ENCODE assay signal across 9 cellular contexts in genomic region chr1:229203030-229203751, GRCh38.
DNase-seq lines count a peak whose midpoint lies in the region; ATAC-seq lines count a peak whose summit lies in the region.
"Had no signal": no experiment of that assay in that cellular context is flagged by ENCODE, and none has a peak within 500 bp of the region (broad histone marks: within the 10 kb centered on the region; RNA-seq: fewer than 3 reads in every experiment).

No MANE protein-coding gene starts in this region.

- DNase-seq in Caki2 (ENCODE audit: low read depth) (peak; percentile 19), HuH-7.5 (ENCODE audit: low spot score) (peak; percentile 38), astrocyte of the hippocampus (ENCODE audit: low read depth, low spot score) (peak; percentile 55), lung microvascular endothelial cell (ENCODE audit: low read depth in 2 of 2) (peak; percentile 51 to 62), immature natural killer cell (no peak), T-helper 17 cell (no peak)
- DNase-seq: NCI-H2029 treated with DMSO at 0.1 percent for 48 hours had no signal

- in situ Hi-C loops in Caki2 (cut with HindIII; ENCODE audit: low pct_unique_long_range_greater_than_20kb, low sequenced_read_pairs), result no loop called here

- H3K27ac Mint-ChIP-seq in immature natural killer cell (no peak overlapping the region), T-helper 17 cell (no peak overlapping the region)

- no peaks in the 10 kb centered on the region for H3K9me3 ChIP-seq in T-helper 17 cell (ENCODE audit: control insufficient read depth, low read length, poor library complexity, severe bottlenecking)

- H3K27me3 Mint-ChIP-seq in immature natural killer cell (ENCODE audit: low read depth in 3 of 3), result peaks cover 0 to 5% (median 3%) of the 10 kb centered on the region in 3 donors
- peaks cover 7% of the 10 kb centered on the region for H3K27me3 Mint-ChIP-seq in T-helper 17 cell

- H3K9me3 Mint-ChIP-seq in immature natural killer cell, result no peaks in the 10 kb centered on the region

- ATAC-seq in HG03175 (IDR thresholded peaks at IDR 0.05; ENCODE audit: unreplicated experiment) (no peak), HG03097 (IDR thresholded peaks at IDR 0.05; ENCODE audit: low FRiP score, unreplicated experiment) (no peak), T-helper 17 cell (no peak)

- H3K4me3 Mint-ChIP-seq in immature natural killer cell (no peak overlapping the region), T-helper 17 cell (no peak overlapping the region)

- H3K36me3 Mint-ChIP-seq in immature natural killer cell (no peaks in the 10 kb centered on the region), T-helper 17 cell (ENCODE audit: low read depth) (no peaks in the 10 kb centered on the region)

- H3K4me1 Mint-ChIP-seq in immature natural killer cell (peaks cover 24 to 28% of the 10 kb centered on the region in 2 donors), T-helper 17 cell (peaks cover 15% of the 10 kb centered on the region)

Comparison
In these comparisons a context has a peak if more than half of its experiments do, and no peak if none do; other contexts are left out.
1. DNase-seq: peak in Caki2 (single experiment), HuH-7.5 (single experiment), astrocyte of the hippocampus (single experiment) and lung microvascular endothelial cell (2 of 2); none in immature natural killer cell (0 of 3) and T-helper 17 cell (0 of 3).